In the genomic region with DNA sequence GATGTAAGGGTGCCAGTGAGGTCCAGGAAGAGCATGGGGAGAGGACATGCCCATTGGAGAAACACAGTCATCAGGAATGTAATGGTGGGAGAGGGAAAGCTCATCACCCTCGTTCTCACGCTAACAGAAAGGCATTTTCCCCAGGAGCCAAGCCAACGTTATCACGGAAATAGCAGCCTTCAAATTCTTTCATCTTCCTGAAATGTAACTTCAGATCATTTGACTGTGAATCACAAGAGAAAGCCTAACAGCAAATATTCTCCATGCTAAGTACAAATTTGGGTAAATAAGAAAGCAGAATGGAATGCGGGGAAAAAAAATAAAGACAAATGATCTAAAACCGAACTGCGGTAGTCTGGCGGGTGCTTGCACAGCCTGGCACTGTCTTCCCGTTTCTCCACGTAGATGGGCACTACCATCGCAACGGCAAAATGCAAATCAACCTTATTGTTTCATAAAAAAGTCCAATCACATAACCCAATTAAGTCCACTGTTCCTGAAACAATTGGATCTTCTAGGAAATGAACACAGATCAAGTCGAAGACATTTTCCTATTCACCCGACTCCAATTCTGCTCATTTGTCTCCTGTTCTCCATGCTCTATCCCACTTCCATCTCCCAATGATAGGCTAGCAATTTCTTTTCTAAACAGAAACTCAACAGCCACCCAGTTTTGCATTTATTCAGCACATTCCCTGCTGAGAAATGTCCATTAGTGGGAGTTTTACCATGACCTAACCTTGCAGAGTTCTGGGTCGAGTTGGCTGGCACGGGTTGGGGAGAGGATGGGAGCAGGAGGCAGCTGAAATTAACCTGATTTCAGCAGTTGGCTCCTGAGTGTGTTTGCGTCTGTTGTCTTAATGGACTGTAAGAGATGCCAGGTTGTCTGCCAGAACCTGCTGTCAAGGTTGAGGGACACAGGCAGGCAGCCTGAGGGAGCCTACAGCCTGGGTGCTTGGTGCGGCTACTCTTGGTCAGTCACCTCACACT, we compare ENCODE assay signal across 11 cellular contexts.
DNase-seq lines count a peak whose midpoint lies in the region; TF ChIP-seq lines count a peak whose summit lies in the region.
"Had no signal": no experiment of that assay in that cellular context is flagged by ENCODE, and none has a peak within 500 bp of the region (broad histone marks: within the 10 kb centered on the region; RNA-seq: fewer than 3 reads in every experiment).

No MANE protein-coding gene starts in this region.

- H3K36me3 ChIP-seq in SK-N-SH (replicated peaks in 1 of 2; ENCODE audit: control insufficient read depth in 1 of 2, insufficient read depth in 2 of 2, low read length in 1 of 2): no peaks in the 10 kb centered on the region
- H3K36me3 ChIP-seq in fibroblast of lung (ENCODE audit: control insufficient read depth, insufficient read depth, low read length): no peaks in the 10 kb centered on the region

- TF ChIP-seq RAD21 in SK-N-SH (IDR thresholded peaks at IDR 0.05; ENCODE audit: low read length): no peak

- H3F3A ChIP-seq in SK-N-SH (replicated peaks; ENCODE audit: insufficient read depth): peaks cover 6% of the 10 kb centered on the region

- TF ChIP-seq CTCF in SK-N-SH (IDR thresholded peaks at IDR 0.05): no peak
- no peak for TF ChIP-seq CTCF in fibroblast of lung (conservative IDR thresholded peaks at IDR 0.05 in 1 of 2, IDR thresholded peaks at IDR 0.05 in 1 of 2; ENCODE audit: low read depth in 1 of 2, low read length in 2 of 2)
- no peak for TF ChIP-seq CTCF in RWPE1 (conservative IDR thresholded peaks at IDR 0.05; ENCODE audit: low read depth)

- H3K4me3 ChIP-seq in SK-N-SH (ENCODE audit: low read depth in 2 of 2, low read length in 1 of 2) (no peak overlapping the region), fibroblast of lung (replicated peaks in 1 of 4; ENCODE audit: control extremely low read depth in 1 of 4, insufficient read depth in 1 of 4, low read depth in 3 of 4, low read length in 4 of 4) (no peak overlapping the region)

- CTCF ChIA-PET in SK-N-SH (lab: Yijun Ruan, JAX): interaction anchor here (1.2 kb wide), 1 partner anchor 18 kb away, joined by 3 read pairs; no protein-coding TSS in a partner anchor
- CTCF ChIA-PET in RWPE1 (lab: Yijun Ruan, JAX): interaction anchor here (0.6 kb wide), 1 partner anchor 38 kb away, joined by 4 read pairs; no protein-coding TSS in a partner anchor

- peak overlapping the region; percentile 8 to 83; a peak in 3 of 4 replicates for H3K27ac ChIP-seq in SK-N-SH (ENCODE audit: low read depth in 2 of 2, low read length in 1 of 2)
- H3K27ac ChIP-seq in fibroblast of lung (ENCODE audit: insufficient read depth, low read length): peak overlapping the region; percentile 85
- H3K27ac ChIP-seq in RWPE1: no peak overlapping the region; the same call in 1 of the 2 replicates
- H3K27ac ChIP-seq: KMS-11 had no signal

- POLR2A ChIA-PET in SK-N-SH (lab: Yijun Ruan, JAX): no interaction called here
- POLR2A ChIA-PET in RWPE1 (lab: Yijun Ruan, JAX; ENCODE audit: low non-redundant PET): no interaction called here

- no peaks in the 10 kb centered on the region for H3K27me3 ChIP-seq in SK-N-SH (ENCODE audit: insufficient read depth)
- no peaks in the 10 kb centered on the region for H3K27me3 ChIP-seq in fibroblast of lung (ENCODE audit: control insufficient read depth, insufficient read depth, low read length)

- no peaks in the 10 kb centered on the region for H3K79me2 ChIP-seq in SK-N-SH (ENCODE audit: insufficient read depth)
- H3K79me2 ChIP-seq in fibroblast of lung (ENCODE audit: control insufficient read depth, insufficient read depth, low read length): no peaks in the 10 kb centered on the region

- H3K4me2 ChIP-seq in SK-N-SH (peak overlapping the region; percentile 61), fibroblast of lung (ENCODE audit: extremely low read depth, insufficient read depth, low read length) (peak overlapping the region; percentile 33)
- H3K4me2 ChIP-seq: KMS-11 had no signal

- H3K9me3 ChIP-seq in SK-N-SH (no peaks in the 10 kb centered on the region), fibroblast of lung (ENCODE audit: control insufficient read depth, insufficient read depth, low read depth, low read length) (no peaks in the 10 kb centered on the region)

- 41% methylated on average over 16 of the region's 18 CpGs for WGBS in SK-N-SH (ENCODE audit: low lambda C conversion rate)

- peak in 1 of 2 experiments; percentile 32; a peak in 1 of 4 replicates for TF ChIP-seq EP300 in SK-N-SH (IDR thresholded peaks at IDR 0.05; ENCODE audit: borderline replicate concordance in 1 of 2, low read depth in 1 of 2, low read length in 1 of 2)

- H3K9me2 ChIP-seq in SK-N-SH: no peaks in the 10 kb centered on the region

- in situ Hi-C loops in G401 (cut with HindIII; ENCODE audit: low sequenced_read_pairs): no loop called here

- peaks cover 16 to 19% of the 10 kb centered on the region in 2 experiments; a peak in 2 of 4 replicates for H3K4me1 ChIP-seq in SK-N-SH (ENCODE audit: control insufficient read depth in 1 of 2, insufficient read depth in 2 of 2, low read depth in 1 of 2, low read length in 1 of 2)
- H3K4me1 ChIP-seq in fibroblast of lung (ENCODE audit: control insufficient read depth, extremely low read depth, insufficient read depth, low read length): peaks cover 13% of the 10 kb centered on the region

- DNase-seq in G401 (ENCODE audit: low spot score) (peak; percentile 97), SK-N-SH (no peak), fibroblast of lung (ENCODE audit: low read depth in 2 of 2) (peak; percentile 79 to 99), pulmonary artery endothelial cell (ENCODE audit: low read depth, low spot score) (peak; percentile 43), HT-29 (ENCODE audit: low spot score) (no peak), RWPE1 (ENCODE audit: low spot score) (no peak), NK-92 (lab: John Stamatoyannopoulos, UW; ENCODE audit: unreplicated experiment) (no peak), NCI-H2081 treated with DMSO at 0.1 percent for 48 hours (lab: John Stamatoyannopoulos, UW) (no peak)
- DNase-seq: effector CD4-positive, alpha-beta T cell; stimulated activated naive CD4-positive, alpha-beta T cell had no signal

- H3K9ac ChIP-seq in SK-N-SH: peak overlapping the region; percentile 53; the same call in 1 of the 2 replicates
- peak overlapping the region; percentile 4 for H3K9ac ChIP-seq in fibroblast of lung (ENCODE audit: insufficient read depth, low read length)
- H3K9ac ChIP-seq: KMS-11 had no signal

- H4K20me1 ChIP-seq in SK-N-SH (ENCODE audit: insufficient read depth) (no peaks in the 10 kb centered on the region), fibroblast of lung (ENCODE audit: control insufficient read depth, extremely low read depth, insufficient read depth, low read length) (no peaks in the 10 kb centered on the region)

- peak overlapping the region; percentile 30; the same call in 1 of the 2 replicates for H2AFZ ChIP-seq in SK-N-SH (ENCODE audit: low read depth)
- no peak overlapping the region for H2AFZ ChIP-seq in fibroblast of lung (ENCODE audit: low read length)

TF ChIP-seq in SK-N-SH, 30 proteins besides CTCF, POLR2A, EP300 and RAD21 (continues in another document):
- TF ChIP-seq EZH2phosphoT487 (IDR thresholded peaks at IDR 0.05; ENCODE audit: borderline replicate concordance, low read depth): no peak
- TF ChIP-seq TEAD4 (IDR thresholded peaks at IDR 0.05; ENCODE audit: borderline replicate concordance, insufficient read depth): no peak
- TF ChIP-seq, protein P1, sequence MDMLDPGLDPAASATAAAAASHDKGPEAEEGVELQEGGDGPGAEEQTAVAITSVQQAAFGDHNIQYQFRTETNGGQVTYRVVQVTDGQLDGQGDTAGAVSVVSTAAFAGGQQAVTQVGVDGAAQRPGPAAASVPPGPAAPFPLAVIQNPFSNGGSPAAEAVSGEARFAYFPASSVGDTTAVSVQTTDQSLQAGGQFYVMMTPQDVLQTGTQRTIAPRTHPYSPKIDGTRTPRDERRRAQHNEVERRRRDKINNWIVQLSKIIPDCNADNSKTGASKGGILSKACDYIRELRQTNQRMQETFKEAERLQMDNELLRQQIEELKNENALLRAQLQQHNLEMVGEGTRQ (IDR thresholded peaks at IDR 0.05; ENCODE audit: borderline replicate concordance, low read depth, low read length): no peak
- TF ChIP-seq, protein P2, sequence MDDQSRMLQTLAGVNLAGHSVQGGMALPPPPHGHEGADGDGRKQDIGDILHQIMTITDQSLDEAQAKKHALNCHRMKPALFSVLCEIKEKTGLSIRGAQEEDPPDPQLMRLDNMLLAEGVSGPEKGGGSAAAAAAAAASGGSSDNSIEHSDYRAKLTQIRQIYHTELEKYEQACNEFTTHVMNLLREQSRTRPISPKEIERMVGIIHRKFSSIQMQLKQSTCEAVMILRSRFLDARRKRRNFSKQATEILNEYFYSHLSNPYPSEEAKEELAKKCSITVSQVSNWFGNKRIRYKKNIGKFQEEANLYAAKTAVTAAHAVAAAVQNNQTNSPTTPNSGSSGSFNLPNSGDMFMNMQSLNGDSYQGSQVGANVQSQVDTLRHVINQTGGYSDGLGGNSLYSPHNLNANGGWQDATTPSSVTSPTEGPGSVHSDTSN (IDR thresholded peaks at IDR 0.05): no peak
- no peak for TF ChIP-seq MEF2A (IDR thresholded peaks at IDR 0.05; ENCODE audit: borderline replicate concordance, low read depth)
- TF ChIP-seq GABPA (IDR thresholded peaks at IDR 0.05; ENCODE audit: low read depth): no peak
- TF ChIP-seq ELF1 (IDR thresholded peaks at IDR 0.05): no peak
- TF ChIP-seq, protein P3, sequence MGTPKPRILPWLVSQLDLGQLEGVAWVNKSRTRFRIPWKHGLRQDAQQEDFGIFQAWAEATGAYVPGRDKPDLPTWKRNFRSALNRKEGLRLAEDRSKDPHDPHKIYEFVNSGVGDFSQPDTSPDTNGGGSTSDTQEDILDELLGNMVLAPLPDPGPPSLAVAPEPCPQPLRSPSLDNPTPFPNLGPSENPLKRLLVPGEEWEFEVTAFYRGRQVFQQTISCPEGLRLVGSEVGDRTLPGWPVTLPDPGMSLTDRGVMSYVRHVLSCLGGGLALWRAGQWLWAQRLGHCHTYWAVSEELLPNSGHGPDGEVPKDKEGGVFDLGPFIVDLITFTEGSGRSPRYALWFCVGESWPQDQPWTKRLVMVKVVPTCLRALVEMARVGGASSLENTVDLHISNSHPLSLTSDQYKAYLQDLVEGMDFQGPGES (IDR thresholded peaks at IDR 0.05; ENCODE audit: low read depth, low read length): no peak
- TF ChIP-seq NFIC (IDR thresholded peaks at IDR 0.05; ENCODE audit: borderline replicate concordance): peak; percentile 24; the same call in 1 of the 2 replicates
- no peak for TF ChIP-seq TAF1 (IDR thresholded peaks at IDR 0.05; ENCODE audit: borderline replicate concordance, low read depth, low read length)
- no peak for TF ChIP-seq RFX5 (IDR thresholded peaks at IDR 0.05; ENCODE audit: low read length)
- TF ChIP-seq FOXJ3 (CRISPR knock-in tag; IDR thresholded peaks at IDR 0.05): no peak
- TF ChIP-seq NRF1 (IDR thresholded peaks at IDR 0.05; ENCODE audit: low read depth, low read length): no peak
- peak; percentile 45 for TF ChIP-seq TCF12 (IDR thresholded peaks at IDR 0.05)
- TF ChIP-seq MXI1 (IDR thresholded peaks at IDR 0.05; ENCODE audit: low read depth, low read length): no peak
- TF ChIP-seq RXRA (IDR thresholded peaks at IDR 0.05; ENCODE audit: borderline replicate concordance, low read depth): no peak

Comparison
In these comparisons a context has a peak if more than half of its experiments do, and no peak if none do; other contexts are left out.
1. DNase-seq: peak in G401 (single experiment), fibroblast of lung (2 of 2) and pulmonary artery endothelial cell (single experiment); none in SK-N-SH (single experiment), HT-29 (single experiment), RWPE1 (single experiment), NK-92 (single experiment) and NCI-H2081 treated with DMSO at 0.1 percent for 48 hours (single experiment).